In the genomic region with DNA sequence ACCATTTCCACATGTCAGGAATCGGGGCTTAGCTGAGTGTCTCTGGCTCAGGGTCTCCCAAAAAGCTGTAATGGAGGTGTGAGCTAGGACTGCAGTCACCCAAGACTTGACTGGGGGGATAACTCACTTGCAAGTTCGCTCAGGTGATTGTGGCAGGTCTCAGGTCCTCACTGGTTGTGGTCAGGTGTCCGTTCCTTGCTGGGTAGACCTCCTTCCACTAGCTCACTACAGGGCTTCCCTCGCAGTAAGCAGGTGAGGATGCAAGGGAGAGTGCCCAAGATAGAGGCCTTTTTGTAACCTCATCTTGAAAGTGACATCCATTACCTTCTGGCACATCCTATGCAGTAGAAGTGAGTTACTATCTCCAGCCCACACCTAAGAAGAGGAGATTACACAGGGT, we compare ENCODE assay signal across 7 cellular contexts.
"Had no signal": no experiment of that assay in that cellular context is flagged by ENCODE, and none has a peak within 500 bp of the region (broad histone marks: within the 10 kb centered on the region; RNA-seq: fewer than 3 reads in every experiment).

No MANE protein-coding gene starts in this region.

- ATAC-seq: GM23338, HCT116, HepG2 had no signal

- H2AFZ ChIP-seq: GM23338 had no signal

- H3K4me1 ChIP-seq: HAP-1 had no signal

- H3K4me2 ChIP-seq: GM23338 had no signal

- H3K36me3 ChIP-seq: HAP-1 had no signal

- H3K9me3 ChIP-seq: HAP-1 had no signal

- H3K4me3 ChIP-seq: GM23338, HAP-1 had no signal

- FAIRE-seq: HepG2 had no signal

- DNase-seq: H7, HFFc6, KG1 had no signal
